ENCODE assay signal across 17 cellular contexts in genomic region chr2:85523062-85523905, GRCh38. TPM values are rescaled to one million over a fixed set of nuclear protein-coding genes. Genes with fewer than 3 reads are reported as not detected.
A peak's percentile ranks its signal among the peaks of the same experiment; 100 is the strongest.
DNase-seq lines count a peak whose midpoint lies in the region; ATAC-seq, FAIRE-seq and TF ChIP-seq lines count a peak whose summit lies in the region.
"Had no signal": no experiment of that assay in that cellular context is flagged by ENCODE, and none has a peak within 500 bp of the region (broad histone marks: within the 10 kb centered on the region; RNA-seq: fewer than 3 reads in every experiment).

No MANE protein-coding gene starts in this region.

- H3K9me3 Mint-ChIP-seq in neural progenitor cell: no peaks in the 10 kb centered on the region
- no peaks in the 10 kb centered on the region for H3K9me3 Mint-ChIP-seq in activated CD8-positive, alpha-beta memory T cell treated with anti-CD3 and anti-CD28 coated beads, Interleukin-2, amount 10 ng/mL, durations not matched to agents 7 days and 5 days (ENCODE audit: low read depth)
- H3K9me3 Mint-ChIP-seq: activated B cell treated with CpG ODN at 0.5 μM for 24 hours had no signal

- DNase-seq in cardiac muscle cell (ENCODE audit: low read depth in 1 of 2, low spot score in 1 of 2): no peak
- DNase-seq in left cardiac atrium: no peak
- no peak for DNase-seq in neural progenitor cell (ENCODE audit: low spot score)
- DNase-seq in nucleus accumbens (lab: John Stamatoyannopoulos, UW): no peak
- no peak for DNase-seq in activated naive CD4-positive, alpha-beta T cell treated with Interleukin-2 at 50 U/mL for 16 hours
- no peak for DNase-seq in kidney
- no peak for DNase-seq in activated CD8-positive, alpha-beta memory T cell treated with anti-CD3 and anti-CD28 coated beads, Interleukin-2, amount 10 ng/mL, durations not matched to agents 7 days and 5 days
- DNase-seq: ACHN; activated B cell treated with CpG ODN at 0.5 μM for 24 hours; activated gamma-delta T cell treated with Interleukin-2 at 50 U/mL for 16 hours; foreskin melanocyte; NCI-H1436 treated with DMSO at 0.1 percent for 48 hours; NCI-H226; stimulated activated naive CD4-positive, alpha-beta T cell treated with Interleukin-2 at 50 U/mL for 16 hours had no signal

- H3K27me3 ChIP-seq in cardiac muscle cell (no peaks in the 10 kb centered on the region), gastroesophageal sphincter (no peaks in the 10 kb centered on the region), neural progenitor cell (no peaks in the 10 kb centered on the region)

- TF ChIP-seq EP300 in gastroesophageal sphincter (IDR thresholded peaks at IDR 0.05): no peak

- intact Hi-C loops in left cardiac atrium (cut with DNase I): no loop called here
- intact Hi-C loops in kidney (cut with DNase I): no loop called here

- H3K79me2 ChIP-seq in neural progenitor cell (ENCODE audit: low read depth): no peaks in the 10 kb centered on the region

- TF ChIP-seq CTCF in cardiac muscle cell (IDR thresholded peaks at IDR 0.05; ENCODE audit: low read depth, low read length): no peak
- no peak for TF ChIP-seq CTCF in gastroesophageal sphincter (IDR thresholded peaks at IDR 0.05)
- TF ChIP-seq CTCF in neural progenitor cell (IDR thresholded peaks at IDR 0.05): no peak
- TF ChIP-seq CTCF in kidney (IDR thresholded peaks at IDR 0.05; ENCODE audit: borderline replicate concordance, extremely low read depth, insufficient read depth): no peak

- H2AFZ ChIP-seq in neural progenitor cell (replicated peaks): peak overlapping the region; percentile 97

- H3K4me3 ChIP-seq in cardiac muscle cell: no peak overlapping the region
- H3K4me3 ChIP-seq in gastroesophageal sphincter: no peak overlapping the region
- no peak overlapping the region for H3K4me3 ChIP-seq in neural progenitor cell
- no peak overlapping the region for H3K4me3 ChIP-seq in kidney (ENCODE audit: low read length in 2 of 2)

- FAIRE-seq in kidney (lab: Jason Lieb, UNC): no peak
- FAIRE-seq: G401.6, GM12892 had no signal

- no peaks in the 10 kb centered on the region for H4K20me1 ChIP-seq in neural progenitor cell (ENCODE audit: low read depth)

- no peaks in the 10 kb centered on the region for H3K36me3 Mint-ChIP-seq in neural progenitor cell
- no peaks in the 10 kb centered on the region for H3K36me3 Mint-ChIP-seq in activated CD8-positive, alpha-beta memory T cell treated with anti-CD3 and anti-CD28 coated beads, Interleukin-2, amount 10 ng/mL, durations not matched to agents 7 days and 5 days

- peaks cover 19% of the 10 kb centered on the region for H3F3A ChIP-seq in neural progenitor cell (ENCODE audit: low read depth)

- H3K4me3 Mint-ChIP-seq in neural progenitor cell: no peak overlapping the region
- no peak overlapping the region for H3K4me3 Mint-ChIP-seq in activated CD8-positive, alpha-beta memory T cell treated with anti-CD3 and anti-CD28 coated beads, Interleukin-2, amount 10 ng/mL, durations not matched to agents 7 days and 5 days
- H3K4me3 Mint-ChIP-seq: activated B cell treated with CpG ODN at 0.5 μM for 24 hours had no signal

- no peak for TF ChIP-seq POLR2A in gastroesophageal sphincter (IDR thresholded peaks at IDR 0.05)

- WGBS in gastroesophageal sphincter (ENCODE audit: low coverage in 1 of 2), 2 donors: 65 to 74% methylated on average over 3 to 6 of the region's 8 CpGs

- H3K27ac Mint-ChIP-seq in neural progenitor cell: peak overlapping the region; percentile 70
- H3K27ac Mint-ChIP-seq in activated CD8-positive, alpha-beta memory T cell treated with anti-CD3 and anti-CD28 coated beads, Interleukin-2, amount 10 ng/mL, durations not matched to agents 7 days and 5 days: no peak overlapping the region
- H3K27ac Mint-ChIP-seq: activated B cell treated with CpG ODN at 0.5 μM for 24 hours had no signal

- peaks cover 31% of the 10 kb centered on the region for H3K4me1 Mint-ChIP-seq in neural progenitor cell
- H3K4me1 Mint-ChIP-seq in activated CD8-positive, alpha-beta memory T cell treated with anti-CD3 and anti-CD28 coated beads, Interleukin-2, amount 10 ng/mL, durations not matched to agents 7 days and 5 days: no peaks in the 10 kb centered on the region

- H3K27ac ChIP-seq in cardiac muscle cell (peak overlapping the region; percentile 87), gastroesophageal sphincter (peak overlapping the region in 3 of 4 donors; percentile 55 to 78 (median 76)), neural progenitor cell (no peak overlapping the region), kidney (ENCODE audit: low read depth in 2 of 2, low read length in 2 of 2) (peak overlapping the region in 1 of 2 donors; percentile 41)

- H3K36me3 ChIP-seq in cardiac muscle cell (no peaks in the 10 kb centered on the region), gastroesophageal sphincter (no peaks in the 10 kb centered on the region), neural progenitor cell (no peaks in the 10 kb centered on the region), kidney (ENCODE audit: control insufficient read depth in 1 of 2, insufficient read depth in 2 of 2, low read length in 2 of 2) (no peaks in the 10 kb centered on the region)

- H3K4me2 ChIP-seq in neural progenitor cell: no peak overlapping the region

- H3K9me3 ChIP-seq in cardiac muscle cell (ENCODE audit: low read depth) (no peaks in the 10 kb centered on the region), gastroesophageal sphincter (no peaks in the 10 kb centered on the region), neural progenitor cell (ENCODE audit: low read depth) (no peaks in the 10 kb centered on the region), kidney (ENCODE audit: control insufficient read depth in 1 of 2, low read length in 2 of 2) (no peaks in the 10 kb centered on the region)

- CTCF ChIA-PET in activated CD8-positive, alpha-beta memory T cell treated with anti-CD3 and anti-CD28 coated beads, Interleukin-2, amount 10 ng/mL, durations not matched to agents 7 days and 5 days (lab: Charles Lee): no interaction called here

- H3K9ac ChIP-seq in neural progenitor cell (no peak overlapping the region), kidney (ENCODE audit: low read length in 2 of 2) (no peak overlapping the region)

- peaks cover 24% of the 10 kb centered on the region for H3K4me1 ChIP-seq in cardiac muscle cell (ENCODE audit: low read depth)
- H3K4me1 ChIP-seq in gastroesophageal sphincter: peaks cover 2 to 24% (median 15%) of the 10 kb centered on the region in 3 donors
- H3K4me1 ChIP-seq in neural progenitor cell: peaks cover 21% of the 10 kb centered on the region
- peaks cover 0 to 11% of the 10 kb centered on the region in 2 donors for H3K4me1 ChIP-seq in kidney (ENCODE audit: control insufficient read depth in 1 of 2, insufficient read depth in 1 of 2, low read depth in 1 of 2, low read length in 2 of 2)

- ATAC-seq in left cardiac atrium: no peak
- ATAC-seq in gastroesophageal sphincter: no peak
- no peak for ATAC-seq in activated CD8-positive, alpha-beta memory T cell treated with anti-CD3 and anti-CD28 coated beads, Interleukin-2, amount 10 ng/mL, durations not matched to agents 7 days and 5 days

- peaks cover 7% of the 10 kb centered on the region for H3K27me3 Mint-ChIP-seq in neural progenitor cell (ENCODE audit: insufficient read depth, low read depth)
- H3K27me3 Mint-ChIP-seq in activated CD8-positive, alpha-beta memory T cell treated with anti-CD3 and anti-CD28 coated beads, Interleukin-2, amount 10 ng/mL, durations not matched to agents 7 days and 5 days: peaks cover 20% of the 10 kb centered on the region

RNA-seq across cellular contexts. Expression of gene MAT2A, which starts 15.7 kb away (rescaled TPM):
- total RNA-seq in cardiac muscle cell (116 and 225 TPM in 2 replicates), left cardiac atrium (100 to 1,000 TPM; 107 to 389 TPM), gastroesophageal sphincter (100 to 1,000 TPM in 2 of 4 donors, 10 to 100 TPM in 2; 68.5 to 295 (median 130) TPM), neural progenitor cell (ENCODE audit: low replicate concordance) (180 and 221 TPM in 2 replicates), kidney (300 TPM)
- polyA plus RNA-seq in cardiac muscle cell (405 and 489 TPM in 2 replicates), kidney (ENCODE audit: insufficient read depth, low read depth, low replicate concordance) (155 TPM)
- total RNA-seq in activated CD8-positive, alpha-beta memory T cell treated with anti-CD3 and anti-CD28 coated beads, Interleukin-2, amount 10 ng/mL, durations not matched to agents 7 days and 5 days: 100 to 1,000 TPM; 271 to 336 TPM

RNA-seq across cellular contexts. Expression of gene GGCX, which starts 38.0 kb away (rescaled TPM):
- total RNA-seq in cardiac muscle cell: 18.6 and 24.3 TPM in 2 replicates
- polyA plus RNA-seq in cardiac muscle cell: 32.0 and 33.5 TPM in 2 replicates
- total RNA-seq in left cardiac atrium: 10 to 100 TPM; 34.0 to 37.3 TPM
- 10 to 100 TPM; 16.2 to 29.3 (median 24.3) TPM for total RNA-seq in gastroesophageal sphincter
- total RNA-seq in neural progenitor cell (ENCODE audit: low replicate concordance): 29.7 and 41.7 TPM in 2 replicates
- total RNA-seq in kidney: 50.7 TPM
- polyA plus RNA-seq in kidney (ENCODE audit: insufficient read depth, low read depth, low replicate concordance): 27.8 TPM
- total RNA-seq in activated CD8-positive, alpha-beta memory T cell treated with anti-CD3 and anti-CD28 coated beads, Interleukin-2, amount 10 ng/mL, durations not matched to agents 7 days and 5 days: 10 to 100 TPM; 26.0 to 26.7 TPM

RNA-seq across cellular contexts. Expression of gene VAMP8, which starts 54.1 kb away (rescaled TPM):
- total RNA-seq in cardiac muscle cell (8.3 and 15.7 TPM in 2 replicates), left cardiac atrium (10 to 100 TPM; 30.3 to 54.8 TPM), gastroesophageal sphincter (10 to 100 TPM in 2 of 4 donors, 1 to 10 TPM in 1, not detected in 1; 4.9 to 30.5 (median 13.6) TPM), neural progenitor cell (ENCODE audit: low replicate concordance) (0.52 and 2.4 TPM in 2 replicates), kidney (196 TPM)
- polyA plus RNA-seq in cardiac muscle cell (39.4 and 60.9 TPM in 2 replicates), kidney (ENCODE audit: insufficient read depth, low read depth, low replicate concordance) (604 TPM)
- 100 to 1,000 TPM in 1 of 2 experiments, 10 to 100 TPM in 1; 99.6 to 124 TPM for total RNA-seq in activated CD8-positive, alpha-beta memory T cell treated with anti-CD3 and anti-CD28 coated beads, Interleukin-2, amount 10 ng/mL, durations not matched to agents 7 days and 5 days
